In genomic region chr13:36090592-36090991, GRCh38 we compare ENCODE assay signal across 31 cellular contexts. TPM values are rescaled to one million over a fixed set of nuclear protein-coding genes. Genes with fewer than 3 reads are reported as not detected.
DNase-seq lines count a peak whose midpoint lies in the region; FAIRE-seq and TF ChIP-seq lines count a peak whose summit lies in the region.
"Had no signal": no experiment of that assay in that cellular context is flagged by ENCODE, and none has a peak within 500 bp of the region (broad histone marks: within the 10 kb centered on the region; RNA-seq: fewer than 3 reads in every experiment).

No MANE protein-coding gene starts in this region.

- no peak for TF ChIP-seq EP300 in tibial nerve (IDR thresholded peaks at IDR 0.05)

- H3K36me3 Mint-ChIP-seq in neural progenitor cell, result peaks cover 9% of the 10 kb centered on the region
- H3K36me3 Mint-ChIP-seq: activated naive CD8-positive, alpha-beta T cell; stimulated activated memory B cell treated with anti-CD40 and anti-IgM and Interleukin-4, amounts not matched to agents 10 μg/mL and 1 μg/mL and 100 μg/mL, for 72 hours had no signal

- CTCF ChIA-PET in HEK293 (lab: Yijun Ruan, JAX), result interaction anchor here (0.6 kb wide), 1 partner anchor 232 kb away, joined by 3 read pairs; no protein-coding TSS in a partner anchor

- H3K27me3 ChIP-seq in tibial nerve, result no peaks in the 10 kb centered on the region
- H3K27me3 ChIP-seq in neural progenitor cell, result no peaks in the 10 kb centered on the region
- H3K27me3 ChIP-seq: heart left ventricle, right atrium auricular region, uterus had no signal

- H3K9me3 ChIP-seq in HEK293 (ENCODE audit: control insufficient read depth, insufficient read depth, low read depth, low read length), result no peaks in the 10 kb centered on the region
- H3K9me3 ChIP-seq in tibial nerve, result no peaks in the 10 kb centered on the region
- no peaks in the 10 kb centered on the region for H3K9me3 ChIP-seq in neural progenitor cell (ENCODE audit: low read depth)
- H3K9me3 ChIP-seq: heart left ventricle, lower lobe of right lung, right atrium auricular region, uterus had no signal

- H3K4me2 ChIP-seq in neural progenitor cell, result no peak overlapping the region

- H3K4me1 Mint-ChIP-seq in neural progenitor cell, result peaks cover 14% of the 10 kb centered on the region
- H3K4me1 Mint-ChIP-seq: neural crest cell; stimulated activated memory B cell treated with anti-CD40 and anti-IgM and Interleukin-4, amounts not matched to agents 10 μg/mL and 1 μg/mL and 100 μg/mL, for 72 hours had no signal

- WGBS in tibial nerve, 2 donors, result 61 to 72% methylated on average over 7 of the region's 7 CpGs

- no peak overlapping the region for H3K27ac ChIP-seq in HEK293 (ENCODE audit: extremely low read depth, low read depth, low read length)
- H3K27ac ChIP-seq in angular gyrus (ENCODE audit: low read depth, low read length), result peak overlapping the region; percentile 31
- no peak overlapping the region for H3K27ac ChIP-seq in tibial nerve
- no peak overlapping the region for H3K27ac ChIP-seq in neural progenitor cell
- H3K27ac ChIP-seq: heart left ventricle, lower lobe of right lung, right atrium auricular region, SK-N-MC had no signal

- DNase-seq in foreskin melanocyte, result peak; percentile 68
- peak; percentile 4 for DNase-seq in urothelium cell line (ENCODE audit: low spot score)
- no peak for DNase-seq in tibial nerve (ENCODE audit: low spot score in 2 of 2)
- no peak for DNase-seq in neural progenitor cell (ENCODE audit: low spot score)
- no peak for DNase-seq in central memory CD4-positive, alpha-beta T cell
- DNase-seq in DMS53 treated with DMSO at 0.1 percent for 48 hours (lab: John Stamatoyannopoulos, UW; ENCODE audit: unreplicated experiment), result no peak
- DNase-seq: activated CD4-positive, CD25-positive, alpha-beta regulatory T cell treated with anti-CD3 and anti-CD28 coated beads, Interleukin-2, amount 50 U/mL, for 72 hours; activated T-cell treated with anti-CD3 and anti-CD28 coated beads for 4 hours; CD4-positive, alpha-beta T cell; effector memory CD4-positive, alpha-beta T cell; H9; heart left ventricle; KG1; lower lobe of right lung; NCI-H1417 treated with DMSO at 0.1 percent for 48 hours; NCI-H2081 treated with DMSO at 0.1 percent for 48 hours; NCI-H774; stimulated activated CD4-positive, alpha-beta T cell treated with anti-CD3 and anti-CD28 coated beads, Interleukin-4, amount 100 ng/mL, for 4 hours; substantia nigra; uterus had no signal

- POLR2A ChIA-PET in HEK293 (lab: Yijun Ruan, JAX), result no interaction called here

- no peak overlapping the region for H3K4me3 Mint-ChIP-seq in neural progenitor cell
- H3K4me3 Mint-ChIP-seq: activated naive CD8-positive, alpha-beta T cell; CD4-positive, alpha-beta T cell; H9; neural crest cell; stimulated activated memory B cell treated with anti-CD40 and anti-IgM and Interleukin-4, amounts not matched to agents 10 μg/mL and 1 μg/mL and 100 μg/mL, for 72 hours; T-helper 1 cell treated with Interleukin-12 subunit alpha and Interleukin-12 subunit beta and Interleukin-4 antibody, amounts not matched to agents 30 μg/mL and 1 μg/mL, for 36 hours had no signal

- H3K27me3 Mint-ChIP-seq in neural progenitor cell (ENCODE audit: insufficient read depth, low read depth), result no peaks in the 10 kb centered on the region
- H3K27me3 Mint-ChIP-seq: CD4-positive, alpha-beta T cell; stimulated activated memory B cell treated with anti-CD40 and anti-IgM and Interleukin-4, amounts not matched to agents 10 μg/mL and 1 μg/mL and 100 μg/mL, for 72 hours had no signal

- no peak overlapping the region for H2AFZ ChIP-seq in neural progenitor cell (replicated peaks)

- H3K36me3 ChIP-seq in HEK293 (ENCODE audit: control insufficient read depth in 2 of 2, insufficient read depth in 1 of 2, low read length in 2 of 2) (no peaks in the 10 kb centered on the region), tibial nerve (no peaks in the 10 kb centered on the region), neural progenitor cell (no peaks in the 10 kb centered on the region)
- H3K36me3 ChIP-seq: heart left ventricle, lower lobe of right lung, right atrium auricular region, uterus had no signal

- no peak for FAIRE-seq in urothelium cell line (lab: Jason Lieb, UNC)
- FAIRE-seq: HTR-8/SVneo, RCC 7860, TTC549 had no signal

- TF ChIP-seq POLR2A in tibial nerve (IDR thresholded peaks at IDR 0.05), result no peak

- H3K4me3 ChIP-seq in HEK293 (ENCODE audit: low read depth, low read length) (no peak overlapping the region), tibial nerve (no peak overlapping the region), neural progenitor cell (no peak overlapping the region)
- H3K4me3 ChIP-seq: heart left ventricle, lower lobe of right lung, right atrium auricular region, SK-N-MC, uterus had no signal

- no peaks in the 10 kb centered on the region for H3K79me2 ChIP-seq in neural progenitor cell (ENCODE audit: low read depth)

- no peak overlapping the region for H3K27ac Mint-ChIP-seq in neural progenitor cell
- H3K27ac Mint-ChIP-seq: activated naive CD8-positive, alpha-beta T cell; CD4-positive, alpha-beta T cell; stimulated activated memory B cell treated with anti-CD40 and anti-IgM and Interleukin-4, amounts not matched to agents 10 μg/mL and 1 μg/mL and 100 μg/mL, for 72 hours; T-helper 1 cell treated with Interleukin-12 subunit alpha and Interleukin-12 subunit beta and Interleukin-4 antibody, amounts not matched to agents 30 μg/mL and 1 μg/mL, for 36 hours had no signal

- no peak overlapping the region for H3K9ac ChIP-seq in neural progenitor cell

- H4K20me1 ChIP-seq in neural progenitor cell (ENCODE audit: low read depth), result no peaks in the 10 kb centered on the region

- H3F3A ChIP-seq in neural progenitor cell (ENCODE audit: low read depth), result no peaks in the 10 kb centered on the region

- peaks cover 6% of the 10 kb centered on the region for H3K9me3 Mint-ChIP-seq in neural progenitor cell

- H3K4me1 ChIP-seq in HEK293 (ENCODE audit: control insufficient read depth, insufficient read depth, low read length) (no peaks in the 10 kb centered on the region), tibial nerve (no peaks in the 10 kb centered on the region), neural progenitor cell (no peaks in the 10 kb centered on the region)
- H3K4me1 ChIP-seq: lower lobe of right lung, right atrium auricular region, uterus had no signal

- TF ChIP-seq CTCF in HEK293 (tag by site-specific recombination; IDR thresholded peaks at IDR 0.05) (no peak), tibial nerve (IDR thresholded peaks at IDR 0.05) (no peak), neural progenitor cell (IDR thresholded peaks at IDR 0.05) (no peak)

TF ChIP-seq in HEK293, 187 proteins besides CTCF, POLR2A, EP300 and RAD21 (continues in another document):
- TF ChIP-seq KLF10 (tag by site-specific recombination; IDR thresholded peaks at IDR 0.05), result no peak
- 0 out of 2 replicates have a peak, but pooled peaks have one; percentile 17 for TF ChIP-seq EGR2 (tag by site-specific recombination; IDR thresholded peaks at IDR 0.05; ENCODE audit: low read depth)
- TF ChIP-seq ZNF530 (tag by site-specific recombination; IDR thresholded peaks at IDR 0.05; ENCODE audit: low read depth), result no peak
- TF ChIP-seq BCL11A (tag by site-specific recombination; IDR thresholded peaks at IDR 0.05; ENCODE audit: low read depth), result no peak
- TF ChIP-seq, protein P1, sequence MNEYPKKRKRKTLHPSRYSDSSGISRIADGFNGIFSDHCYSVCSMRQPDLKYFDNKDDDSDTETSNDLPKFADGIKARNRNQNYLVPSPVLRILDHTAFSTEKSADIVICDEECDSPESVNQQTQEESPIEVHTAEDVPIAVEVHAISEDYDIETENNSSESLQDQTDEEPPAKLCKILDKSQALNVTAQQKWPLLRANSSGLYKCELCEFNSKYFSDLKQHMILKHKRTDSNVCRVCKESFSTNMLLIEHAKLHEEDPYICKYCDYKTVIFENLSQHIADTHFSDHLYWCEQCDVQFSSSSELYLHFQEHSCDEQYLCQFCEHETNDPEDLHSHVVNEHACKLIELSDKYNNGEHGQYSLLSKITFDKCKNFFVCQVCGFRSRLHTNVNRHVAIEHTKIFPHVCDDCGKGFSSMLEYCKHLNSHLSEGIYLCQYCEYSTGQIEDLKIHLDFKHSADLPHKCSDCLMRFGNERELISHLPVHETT (tag by site-specific recombination; IDR thresholded peaks at IDR 0.05), result no peak
- peak; percentile 42; the same call in 1 of the 2 replicates for TF ChIP-seq PATZ1 (tag by site-specific recombination; IDR thresholded peaks at IDR 0.05)
- TF ChIP-seq ZNF366 (tag by site-specific recombination; conservative IDR thresholded peaks at IDR 0.05), result no peak
- TF ChIP-seq, protein P2, sequence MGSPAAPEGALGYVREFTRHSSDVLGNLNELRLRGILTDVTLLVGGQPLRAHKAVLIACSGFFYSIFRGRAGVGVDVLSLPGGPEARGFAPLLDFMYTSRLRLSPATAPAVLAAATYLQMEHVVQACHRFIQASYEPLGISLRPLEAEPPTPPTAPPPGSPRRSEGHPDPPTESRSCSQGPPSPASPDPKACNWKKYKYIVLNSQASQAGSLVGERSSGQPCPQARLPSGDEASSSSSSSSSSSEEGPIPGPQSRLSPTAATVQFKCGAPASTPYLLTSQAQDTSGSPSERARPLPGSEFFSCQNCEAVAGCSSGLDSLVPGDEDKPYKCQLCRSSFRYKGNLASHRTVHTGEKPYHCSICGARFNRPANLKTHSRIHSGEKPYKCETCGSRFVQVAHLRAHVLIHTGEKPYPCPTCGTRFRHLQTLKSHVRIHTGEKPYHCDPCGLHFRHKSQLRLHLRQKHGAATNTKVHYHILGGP (tag by site-specific recombination; IDR thresholded peaks at IDR 0.05), result no peak; the same call in 1 of the 2 replicates
- TF ChIP-seq ZFP3 (tag by site-specific recombination; IDR thresholded peaks at IDR 0.05; ENCODE audit: low read depth), result no peak
- TF ChIP-seq ZNF629 (tag by site-specific recombination; IDR thresholded peaks at IDR 0.05), result peak; percentile 30; the same call in 1 of the 2 replicates
- no peak for TF ChIP-seq ZFP69B (tag by site-specific recombination; IDR thresholded peaks at IDR 0.05)

RNA-seq across cellular contexts. Expression of gene DCLK1, which starts 40.6 kb away (rescaled TPM):
- total RNA-seq in tibial nerve, result 10 to 100 TPM; 21.3 to 63.8 (median 40.9) TPM
- 5.3 and 6.4 TPM in 2 replicates for total RNA-seq in neural progenitor cell (ENCODE audit: low replicate concordance)
- total RNA-seq: CD4-positive, alpha-beta T cell had no signal

Comparison
In these comparisons a context has a peak if more than half of its experiments do, and no peak if none do; other contexts are left out.
1. DNase-seq: peak in foreskin melanocyte (single experiment) and urothelium cell line (single experiment); none in tibial nerve (0 of 2), neural progenitor cell (single experiment), central memory CD4-positive, alpha-beta T cell (single experiment) and DMS53 treated with DMSO at 0.1 percent for 48 hours (single experiment).